1 cellular context compared by ENCODE assay signal in genomic region chr18:9106094-9106493, GRCh38.
TF ChIP-seq lines count a peak whose summit lies in the region.

No MANE protein-coding gene starts in this region.

TF ChIP-seq in H1, 55 proteins besides CTCF, POLR2A, EP300 and RAD21:
- TF ChIP-seq CHD1 (IDR thresholded peaks at IDR 0.05; ENCODE audit: low read depth, low read length) = no peak
- TF ChIP-seq SIX5 (IDR thresholded peaks at IDR 0.05; ENCODE audit: low read depth, low read length) = no peak
